In genomic region chr4:174867893-174868292, GRCh38 we compare ENCODE assay signal across 8 cellular contexts. TPM values are rescaled to one million over a fixed set of nuclear protein-coding genes. Genes with fewer than 3 reads are reported as not detected.
"Had no signal": no experiment of that assay in that cellular context is flagged by ENCODE, and none has a peak within 500 bp of the region (broad histone marks: within the 10 kb centered on the region; RNA-seq: fewer than 3 reads in every experiment).

No MANE protein-coding gene starts in this region.

- H2AFZ ChIP-seq: GM23338 had no signal

- FAIRE-seq: H1, H54, HepG2 had no signal

- H3K27ac ChIP-seq: HL-60 had no signal

- DNase-seq: H9, HCEC 1CT had no signal

- H3K4me2 ChIP-seq: GM23338 had no signal

- H3K4me3 ChIP-seq: GM23338 had no signal

RNA-seq across cellular contexts. Expression of gene GLRA3, which starts 38.8 kb away (rescaled TPM):
- total RNA-seq: H1, HepG2, HT1080 had no signal
- polyA plus RNA-seq: HepG2 had no signal

RNA-seq across cellular contexts. Expression of gene ADAM29, which starts 50.3 kb away (rescaled TPM):
- total RNA-seq: GM23338, H1, H9, HepG2, HT1080 had no signal
- polyA plus RNA-seq: GM23338, HepG2 had no signal
